In genomic region chr7:130956417-130957139, GRCh38 we compare ENCODE assay signal across 11 cellular contexts.
DNase-seq lines count a peak whose midpoint lies in the region; ATAC-seq and TF ChIP-seq lines count a peak whose summit lies in the region.
"Had no signal": no experiment of that assay in that cellular context is flagged by ENCODE, and none has a peak within 500 bp of the region (broad histone marks: within the 10 kb centered on the region; RNA-seq: fewer than 3 reads in every experiment).

No MANE protein-coding gene starts in this region.

- H3K4me1 ChIP-seq in CD4-positive, CD25-positive, alpha-beta regulatory T cell (ENCODE audit: control insufficient read depth, insufficient read depth, low read length, poor library complexity, severe bottlenecking), result peaks cover 95% of the 10 kb centered on the region
- H3K4me1 ChIP-seq in HCT116 (ENCODE audit: control insufficient read depth in 1 of 2, insufficient read depth in 2 of 2, low read length in 2 of 2) (peaks cover 65 to 97% of the 10 kb centered on the region in 2 experiments), mesenchymal stem cell (ENCODE audit: control insufficient read depth, insufficient read depth, low read depth, low read length) (peaks cover 8% of the 10 kb centered on the region), Caco-2 (0 out of 2 replicates have a peak, but pooled peaks cover 7% of the 10 kb centered on the region)

- no peaks in the 10 kb centered on the region for H4K20me1 ChIP-seq in HCT116 (ENCODE audit: insufficient read depth)

- no peaks in the 10 kb centered on the region for H3K9me2 ChIP-seq in HCT116 (ENCODE audit: insufficient read depth)

- no peak for TF ChIP-seq RAD21 in HCT116 (IDR thresholded peaks at IDR 0.05; ENCODE audit: low read depth)

- POLR2A ChIA-PET in HCT116 (lab: Charles Lee) (interaction anchor here (0.9 to 4.1 kb wide), 6 partner anchors 9 to 70 kb away, joined by 3 to 21 read pairs (median 3); no protein-coding TSS in a partner anchor), Caco-2 (lab: Charles Lee) (no interaction called here)

- peak overlapping the region; percentile 98 for H3K4me3 ChIP-seq in CD4-positive, CD25-positive, alpha-beta regulatory T cell (ENCODE audit: low read depth, low read length)
- no peak overlapping the region for H3K4me3 ChIP-seq in HCT116 (replicated peaks in 1 of 2; ENCODE audit: low read depth in 1 of 2, low read length in 2 of 2)
- peak overlapping the region in 1 of 2 experiments; percentile 31 for H3K4me3 ChIP-seq in mesenchymal stem cell (ENCODE audit: insufficient read depth in 1 of 2, low read depth in 1 of 2, low read length in 2 of 2)
- H3K4me3 ChIP-seq in brain microvascular endothelial cell (ENCODE audit: low read depth, low read length), result no peak overlapping the region
- no peak overlapping the region for H3K4me3 ChIP-seq in Caco-2 (ENCODE audit: low read depth, low read length)
- H3K4me3 ChIP-seq: ovary, tibial artery had no signal

- H3K27ac Mint-ChIP-seq in CD4-positive, CD25-positive, alpha-beta regulatory T cell, result peak overlapping the region in 2 of 3 donors; percentile 94 to 96
- peak overlapping the region; percentile 88 for H3K27ac Mint-ChIP-seq in activated T-helper 2 cell treated with anti-CD3 and anti-CD28 coated beads, Interferon-gamma antibody, Interleukin-2, Interleukin-4, amounts not matched to agents 10 μg/mL and 5 μg/mL and 100 μg/mL, durations not matched to agents 14 hours and 24 hours and 36 hours
- H3K27ac Mint-ChIP-seq in Caco-2 (ENCODE audit: unreplicated experiment), result no peak overlapping the region

- peak overlapping the region; percentile 75 for H4K8ac ChIP-seq in mesenchymal stem cell (ENCODE audit: low read length)

- CTCF ChIA-PET in HCT116 (lab: Charles Lee) (interaction anchor here (1.1 to 1.9 kb wide), 2 partner anchors 26 to 60 kb away, joined by 3 to 6 read pairs; no protein-coding TSS in a partner anchor), Caco-2 (lab: Charles Lee) (interaction anchor here (1.7 kb wide), 1 partner anchor 60 kb away, joined by 8 read pairs; no protein-coding TSS in a partner anchor)

- H3K36me3 Mint-ChIP-seq in CD4-positive, CD25-positive, alpha-beta regulatory T cell, result peaks cover 9% of the 10 kb centered on the region
- peaks cover 88% of the 10 kb centered on the region for H3K36me3 Mint-ChIP-seq in activated T-helper 2 cell treated with anti-CD3 and anti-CD28 coated beads, Interferon-gamma antibody, Interleukin-2, Interleukin-4, amounts not matched to agents 10 μg/mL and 5 μg/mL and 100 μg/mL, durations not matched to agents 14 hours and 24 hours and 36 hours (ENCODE audit: low read depth)
- H3K36me3 Mint-ChIP-seq in Caco-2 (ENCODE audit: insufficient read depth, unreplicated experiment), result no peaks in the 10 kb centered on the region

- peak overlapping the region in 3 of 4 donors; percentile 71 to 95 (median 84) for H3K4me3 Mint-ChIP-seq in CD4-positive, CD25-positive, alpha-beta regulatory T cell
- peak overlapping the region; percentile 95 for H3K4me3 Mint-ChIP-seq in activated T-helper 2 cell treated with anti-CD3 and anti-CD28 coated beads, Interferon-gamma antibody, Interleukin-2, Interleukin-4, amounts not matched to agents 10 μg/mL and 5 μg/mL and 100 μg/mL, durations not matched to agents 14 hours and 24 hours and 36 hours (ENCODE audit: low read depth)
- no peak overlapping the region for H3K4me3 Mint-ChIP-seq in Caco-2 (ENCODE audit: unreplicated experiment)

- intact Hi-C loops in HCT116 (cut with micrococcal nuclease), result no loop called here
- intact Hi-C loops in activated T-helper 2 cell treated with anti-CD3 and anti-CD28 coated beads, Interferon-gamma antibody, Interleukin-2, Interleukin-4, amounts not matched to agents 10 μg/mL and 5 μg/mL and 100 μg/mL, durations not matched to agents 14 hours and 24 hours and 36 hours (cut with micrococcal nuclease), result loop anchor here (1.0 kb wide), 1 partner anchor 8 kb away; no protein-coding TSS in a partner anchor
- intact Hi-C loops in Caco-2 (cut with micrococcal nuclease; ENCODE audit: unreplicated experiment), result no loop called here

- H3K27ac ChIP-seq in CD4-positive, CD25-positive, alpha-beta regulatory T cell (ENCODE audit: insufficient read depth, low read length, poor library complexity, severe bottlenecking), result peak overlapping the region; percentile 97
- H3K27ac ChIP-seq in HCT116 (ENCODE audit: low read depth, low read length) (peak overlapping the region; percentile 91), mesenchymal stem cell (ENCODE audit: low read length, poor library complexity, severe bottlenecking) (peak overlapping the region; percentile 56), brain microvascular endothelial cell (no peak overlapping the region)
- H3K27ac ChIP-seq: tibial artery had no signal

- peak overlapping the region; percentile 82 to 94 for H3K4ac ChIP-seq in mesenchymal stem cell (ENCODE audit: low read depth in 1 of 2, low read length in 2 of 2)

- no peak overlapping the region for H2BK5ac ChIP-seq in mesenchymal stem cell (ENCODE audit: low read depth, low read length, poor library complexity, severe bottlenecking)

- peak in 1 of 3 donors; percentile 55 for DNase-seq in CD4-positive, CD25-positive, alpha-beta regulatory T cell
- DNase-seq in HCT116 (ENCODE audit: low read depth, low spot score) (no peak), mesenchymal stem cell (peak; percentile 55), brain microvascular endothelial cell (no peak), Caco-2 (no peak), HUDEP-2 (lab: John Stamatoyannopoulos, UW; ENCODE audit: unreplicated experiment in 76 of 76) (no peak), HuH-7.5 (ENCODE audit: low spot score) (no peak)
- DNase-seq in activated T-helper 2 cell treated with anti-CD3 and anti-CD28 coated beads, Interferon-gamma antibody, Interleukin-2, Interleukin-4, amounts not matched to agents 10 μg/mL and 5 μg/mL and 100 μg/mL, durations not matched to agents 14 hours and 24 hours and 36 hours (ENCODE audit: low spot score), result no peak
- DNase-seq: ovary; stimulated activated CD4-positive, alpha-beta T cell treated with anti-CD3 and anti-CD28 coated beads, Interleukin-4, amount 100 ng/mL, for 24 hours; tibial artery had no signal

- peaks cover 17% of the 10 kb centered on the region for H3K36me3 ChIP-seq in CD4-positive, CD25-positive, alpha-beta regulatory T cell (ENCODE audit: control insufficient read depth, insufficient read depth, low read length)
- H3K36me3 ChIP-seq in HCT116 (ENCODE audit: control insufficient read depth in 1 of 2, insufficient read depth in 2 of 2, low read length in 2 of 2), result peaks cover 25 to 56% of the 10 kb centered on the region in 2 experiments
- H3K36me3 ChIP-seq in mesenchymal stem cell (ENCODE audit: control insufficient read depth in 1 of 2, insufficient read depth in 2 of 2, low read depth in 1 of 2, low read length in 2 of 2), result peaks cover 4 to 75% of the 10 kb centered on the region in 2 experiments
- no peaks in the 10 kb centered on the region for H3K36me3 ChIP-seq in brain microvascular endothelial cell (replicated peaks)
- H3K36me3 ChIP-seq in Caco-2 (ENCODE audit: control insufficient read depth, insufficient read depth, low read length), result no peaks in the 10 kb centered on the region
- H3K36me3 ChIP-seq: ovary had no signal

- RAD21 ChIA-PET in HCT116 (lab: Charles Lee; ENCODE audit: low non-redundant PET in 1 of 2, low total read pairs in 2 of 2, uncharacterized antibody in 2 of 2, unreplicated experiment in 2 of 2), result no interaction called here

- in situ Hi-C loops in brain microvascular endothelial cell (cut with HindIII; ENCODE audit: low pct_ligation_motif_present, low sequenced_read_pairs), result no loop called here

- H2BK12ac ChIP-seq in mesenchymal stem cell (ENCODE audit: low read length in 2 of 2), result no peak overlapping the region

- peaks cover 100% of the 10 kb centered on the region for H3K79me2 ChIP-seq in HCT116 (ENCODE audit: insufficient read depth, low read length)

- ATAC-seq in CD4-positive, CD25-positive, alpha-beta regulatory T cell (ENCODE audit: low read depth in 2 of 2), result no peak
- ATAC-seq in HCT116, result no peak

- H3K4me1 Mint-ChIP-seq in CD4-positive, CD25-positive, alpha-beta regulatory T cell, result peaks cover 29 to 89% (median 54%) of the 10 kb centered on the region in 4 donors
- peaks cover 48% of the 10 kb centered on the region for H3K4me1 Mint-ChIP-seq in activated T-helper 2 cell treated with anti-CD3 and anti-CD28 coated beads, Interferon-gamma antibody, Interleukin-2, Interleukin-4, amounts not matched to agents 10 μg/mL and 5 μg/mL and 100 μg/mL, durations not matched to agents 14 hours and 24 hours and 36 hours (ENCODE audit: low read depth)
- H3K4me1 Mint-ChIP-seq in Caco-2 (ENCODE audit: low read depth, unreplicated experiment), result peaks cover 7% of the 10 kb centered on the region

- H2BK120ac ChIP-seq in mesenchymal stem cell (ENCODE audit: low read depth, low read length), result peak overlapping the region; percentile 54

- H3K18ac ChIP-seq in mesenchymal stem cell (ENCODE audit: low read depth in 1 of 2, low read length in 2 of 2), result peak overlapping the region; percentile 68 to 86

- 79% methylated on average over 6 of the region's 7 CpGs for WGBS in mesenchymal stem cell

- H3K9me3 Mint-ChIP-seq in CD4-positive, CD25-positive, alpha-beta regulatory T cell, result no peaks in the 10 kb centered on the region
- no peaks in the 10 kb centered on the region for H3K9me3 Mint-ChIP-seq in activated T-helper 2 cell treated with anti-CD3 and anti-CD28 coated beads, Interferon-gamma antibody, Interleukin-2, Interleukin-4, amounts not matched to agents 10 μg/mL and 5 μg/mL and 100 μg/mL, durations not matched to agents 14 hours and 24 hours and 36 hours
- no peaks in the 10 kb centered on the region for H3K9me3 Mint-ChIP-seq in Caco-2 (ENCODE audit: unreplicated experiment)

- no peak for TF ChIP-seq POLR2A in HCT116 (IDR thresholded peaks at IDR 0.05; ENCODE audit: borderline replicate concordance, extremely low read depth, insufficient read depth, insufficient read length)

- H3K4me2 ChIP-seq in HCT116 (ENCODE audit: low read length), result peak overlapping the region; percentile 1; the same call in 1 of the 2 replicates
- H3K4me2 ChIP-seq in mesenchymal stem cell (ENCODE audit: low read length, poor library complexity, severe bottlenecking), result no peak overlapping the region

- BruUV-seq in HCT116 (replicated peaks; lab: Mats Ljungman, UMichigan), result no TSS peak
- no TSS peak for BruUV-seq in Caco-2 (replicated peaks; lab: Mats Ljungman, UMichigan)

- TF ChIP-seq CTCF in HCT116 (IDR thresholded peaks at IDR 0.05 in 2 of 3, conservative IDR thresholded peaks at IDR 0.05 in 1 of 3; ENCODE audit: borderline replicate concordance in 1 of 3, insufficient read depth in 1 of 3, low read depth in 2 of 3, low read length in 2 of 3) (no peak), brain microvascular endothelial cell (IDR thresholded peaks at IDR 0.05; ENCODE audit: low read depth, low read length, missing control alignments) (no peak), Caco-2 (IDR thresholded peaks at IDR 0.05; ENCODE audit: insufficient read depth in 1 of 2, low read depth in 1 of 2, low read length in 1 of 2, severe bottlenecking in 1 of 2, unreplicated experiment in 1 of 2) (no peak)

- no peaks in the 10 kb centered on the region for H3K27me3 ChIP-seq in CD4-positive, CD25-positive, alpha-beta regulatory T cell (ENCODE audit: control insufficient read depth, insufficient read depth, low read length)
- H3K27me3 ChIP-seq in HCT116 (ENCODE audit: insufficient read depth, low read length), result no peaks in the 10 kb centered on the region
- no peaks in the 10 kb centered on the region for H3K27me3 ChIP-seq in mesenchymal stem cell (ENCODE audit: control insufficient read depth in 1 of 2, insufficient read depth in 1 of 2, low read length in 2 of 2)
- H3K27me3 ChIP-seq in brain microvascular endothelial cell (replicated peaks), result no peaks in the 10 kb centered on the region
- no peaks in the 10 kb centered on the region for H3K27me3 ChIP-seq in Caco-2 (replicated peaks; ENCODE audit: control insufficient read depth, insufficient read depth, low read length)
- H3K27me3 ChIP-seq: ovary, tibial artery had no signal

- H2AFZ ChIP-seq in HCT116 (ENCODE audit: low read depth, low read length, poor library complexity, severe bottlenecking) (no peak overlapping the region), mesenchymal stem cell (ENCODE audit: low read depth, low read length) (no peak overlapping the region)

- H3K23ac ChIP-seq in mesenchymal stem cell (ENCODE audit: low read length in 2 of 2), result no peak overlapping the region

- peaks cover 14% of the 10 kb centered on the region for H3K79me1 ChIP-seq in mesenchymal stem cell (replicated peaks; ENCODE audit: low read length, poor library complexity, severe bottlenecking)

- peak overlapping the region; percentile 1; the same call in 1 of the 2 replicates for H3K9ac ChIP-seq in HCT116 (ENCODE audit: low read length)
- peak overlapping the region; percentile 57 for H3K9ac ChIP-seq in mesenchymal stem cell (ENCODE audit: low read length)

- H3K9me3 ChIP-seq in CD4-positive, CD25-positive, alpha-beta regulatory T cell (ENCODE audit: control insufficient read depth in 2 of 2, low read length in 2 of 2), result no peaks in the 10 kb centered on the region
- H3K9me3 ChIP-seq in HCT116 (ENCODE audit: control insufficient read depth in 1 of 2, insufficient read depth in 1 of 2, low read depth in 1 of 2, low read length in 2 of 2) (no peaks in the 10 kb centered on the region), mesenchymal stem cell (ENCODE audit: control insufficient read depth, low read length) (no peaks in the 10 kb centered on the region), Caco-2 (no peaks in the 10 kb centered on the region)
- H3K9me3 ChIP-seq: ovary, tibial artery had no signal

- H2AK5ac ChIP-seq in mesenchymal stem cell (ENCODE audit: low read length, severe bottlenecking), result peak overlapping the region; percentile 23

- H3K27me3 Mint-ChIP-seq in CD4-positive, CD25-positive, alpha-beta regulatory T cell, result no peaks in the 10 kb centered on the region
- H3K27me3 Mint-ChIP-seq in activated T-helper 2 cell treated with anti-CD3 and anti-CD28 coated beads, Interferon-gamma antibody, Interleukin-2, Interleukin-4, amounts not matched to agents 10 μg/mL and 5 μg/mL and 100 μg/mL, durations not matched to agents 14 hours and 24 hours and 36 hours (ENCODE audit: low read depth), result no peaks in the 10 kb centered on the region
- H3K27me3 Mint-ChIP-seq in Caco-2 (ENCODE audit: insufficient read depth, unreplicated experiment), result no peaks in the 10 kb centered on the region

- no peak overlapping the region for H3K14ac ChIP-seq in mesenchymal stem cell (ENCODE audit: low read length in 2 of 2)

- H4K91ac ChIP-seq in mesenchymal stem cell (ENCODE audit: low read length), result peak overlapping the region; percentile 11

- H2BK15ac ChIP-seq in mesenchymal stem cell (ENCODE audit: low read depth, poor library complexity, severe bottlenecking), result peak overlapping the region; percentile 67
